16 cellular contexts compared by ENCODE assay signal in the genomic region with DNA sequence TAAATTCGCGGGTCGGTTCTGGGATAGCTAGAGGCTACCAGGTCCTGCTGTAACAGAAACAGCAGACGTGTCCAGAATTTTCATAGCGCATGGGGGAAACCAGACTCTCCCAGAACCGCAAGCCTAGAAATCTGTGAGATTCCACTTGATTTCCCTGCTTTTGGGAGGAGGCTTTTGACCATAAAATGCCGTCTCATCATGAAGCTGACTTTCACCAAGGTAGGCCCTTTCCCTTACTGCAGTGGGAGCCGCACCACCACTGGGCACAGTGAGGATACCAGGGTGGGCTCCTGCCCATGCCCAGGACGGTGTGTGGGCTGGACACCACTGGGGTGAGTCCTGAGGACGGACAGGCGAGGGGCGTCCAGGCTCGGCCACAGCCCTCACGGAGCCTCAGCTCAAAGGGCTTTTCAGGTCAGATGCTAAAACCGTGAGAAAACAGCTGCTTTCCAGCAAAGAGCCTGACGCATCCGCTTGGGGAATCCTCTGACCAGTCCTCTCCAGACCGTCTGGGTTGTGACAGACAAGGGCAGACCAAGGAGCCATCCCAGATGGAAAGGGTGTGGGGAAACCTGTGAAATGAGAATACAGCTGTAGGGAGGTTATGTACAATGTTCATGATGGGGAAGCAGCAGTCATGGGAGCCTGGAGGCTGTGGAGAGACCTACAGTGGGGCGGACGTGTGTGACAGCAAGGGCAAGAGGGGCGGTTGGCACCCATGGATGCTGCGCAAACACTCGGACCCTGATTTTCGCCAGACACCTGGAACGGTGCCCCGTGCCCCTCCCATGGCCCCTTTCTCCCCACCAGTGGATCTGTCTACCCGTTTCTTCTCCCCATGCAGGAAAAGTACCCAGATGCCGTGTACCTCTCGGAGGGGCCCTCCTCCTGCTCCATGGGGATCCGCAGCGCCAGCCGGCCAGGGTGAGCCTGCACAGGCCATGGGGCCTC. TPM values are rescaled to one million over a fixed set of nuclear protein-coding genes. Genes with fewer than 3 reads are reported as not detected.
A peak's percentile ranks its signal among the peaks of the same experiment; 100 is the strongest.
DNase-seq lines count a peak whose midpoint lies in the region; ATAC-seq and TF ChIP-seq lines count a peak whose summit lies in the region.
"Had no signal": no experiment of that assay in that cellular context is flagged by ENCODE, and none has a peak within 500 bp of the region (broad histone marks: within the 10 kb centered on the region; RNA-seq: fewer than 3 reads in every experiment).

No MANE protein-coding gene starts in this region.

- H3K9me3 Mint-ChIP-seq in activated naive CD4-positive, alpha-beta T cell treated with anti-CD3 and anti-CD28 coated beads for 36 hours = no peaks in the 10 kb centered on the region
- H3K9me3 Mint-ChIP-seq in nephron = no peaks in the 10 kb centered on the region

- H3K9me3 ChIP-seq in fibroblast of lung (ENCODE audit: control insufficient read depth, insufficient read depth, low read depth, low read length) (no peaks in the 10 kb centered on the region), transverse colon (no peaks in the 10 kb centered on the region)
- H3K9me3 ChIP-seq: adrenal gland had no signal

- TF ChIP-seq EP300 in transverse colon (IDR thresholded peaks at IDR 0.05; ENCODE audit: low read depth) = no peak

- no peak for TF ChIP-seq CTCF in fibroblast of lung (conservative IDR thresholded peaks at IDR 0.05 in 1 of 2, IDR thresholded peaks at IDR 0.05 in 1 of 2; ENCODE audit: low read depth in 1 of 2, low read length in 2 of 2)
- no peak for TF ChIP-seq CTCF in nephron (IDR thresholded peaks at IDR 0.05; ENCODE audit: unreplicated experiment in 3 of 3)
- no peak for TF ChIP-seq CTCF in transverse colon (IDR thresholded peaks at IDR 0.05)

- H3K4me3 ChIP-seq in fibroblast of lung (replicated peaks in 1 of 4; ENCODE audit: control extremely low read depth in 1 of 4, insufficient read depth in 1 of 4, low read depth in 3 of 4, low read length in 4 of 4) (no peak overlapping the region), transverse colon (no peak overlapping the region)
- H3K4me3 ChIP-seq: adrenal gland had no signal

- no peak overlapping the region for H2AFZ ChIP-seq in fibroblast of lung (ENCODE audit: low read length)

- H3K27ac ChIP-seq in fibroblast of lung (ENCODE audit: insufficient read depth, low read length) = peak overlapping the region; percentile 68
- H3K27ac ChIP-seq in transverse colon = peak overlapping the region; percentile 56 to 66 (median 62)

- H3K27ac Mint-ChIP-seq in activated naive CD4-positive, alpha-beta T cell treated with anti-CD3 and anti-CD28 coated beads for 36 hours = peak overlapping the region; percentile 56
- peak overlapping the region; percentile 73 to 92 (median 91) for H3K27ac Mint-ChIP-seq in nephron

- H3K4me1 Mint-ChIP-seq in activated naive CD4-positive, alpha-beta T cell treated with anti-CD3 and anti-CD28 coated beads for 36 hours (ENCODE audit: low read depth) = no peaks in the 10 kb centered on the region
- H3K4me1 Mint-ChIP-seq in nephron = peaks cover 50% of the 10 kb centered on the region

- H3K36me3 Mint-ChIP-seq in activated naive CD4-positive, alpha-beta T cell treated with anti-CD3 and anti-CD28 coated beads for 36 hours (ENCODE audit: low read depth) = peaks cover 4% of the 10 kb centered on the region
- H3K36me3 Mint-ChIP-seq in nephron (ENCODE audit: low read depth) = peaks cover 28% of the 10 kb centered on the region

- H3K9ac ChIP-seq in fibroblast of lung (ENCODE audit: insufficient read depth, low read length) = peak overlapping the region; percentile 62

- 84 to 89% methylated on average over 3 to 32 of the region's 32 CpGs for WGBS in transverse colon (ENCODE audit: low coverage in 1 of 2), 2 donors

- intact Hi-C loops in activated naive CD4-positive, alpha-beta T cell treated with anti-CD3 and anti-CD28 coated beads for 36 hours (cut with micrococcal nuclease) = no loop called here
- intact Hi-C loops in transverse colon (cut with DNase I; ENCODE audit: low total_unique reads) = loop anchor here (10.0 kb wide), 1 partner anchor 106 kb away; no protein-coding TSS in a partner anchor

- H3K4me2 ChIP-seq in fibroblast of lung (ENCODE audit: extremely low read depth, insufficient read depth, low read length) = peak overlapping the region; percentile 9

- no peak for ATAC-seq in GM21723 (IDR thresholded peaks at IDR 0.05; ENCODE audit: unreplicated experiment)
- ATAC-seq: stimulated activated naive CD8-positive, alpha-beta T cell treated with anti-CD3 and anti-CD28 coated beads, Interleukin-15, Interleukin-2, amounts not matched to agents 100 U/mL and 50 U/mL, for 24 hours had no signal

- TF ChIP-seq POLR2A in transverse colon (IDR thresholded peaks at IDR 0.05) = no peak

- H3K79me2 ChIP-seq in fibroblast of lung (ENCODE audit: control insufficient read depth, insufficient read depth, low read length) = no peaks in the 10 kb centered on the region

- DNase-seq in activated naive CD4-positive, alpha-beta T cell treated with anti-CD3 and anti-CD28 coated beads for 36 hours = no peak
- no peak for DNase-seq in activated naive CD4-positive, alpha-beta T cell treated with Interleukin-2 at 50 U/mL for 16 hours
- no peak for DNase-seq in fibroblast of lung (ENCODE audit: low read depth in 2 of 2)
- DNase-seq in transverse colon = no peak
- no peak for DNase-seq in NCI-H1092 (lab: John Stamatoyannopoulos, UW)
- no peak for DNase-seq in DMS 273 treated with DMSO at 0.1 percent for 48 hours (lab: John Stamatoyannopoulos, UW)
- DNase-seq: 8988T; adrenal gland; COR-L47; midbrain; NCI-H187; NCI-H524 treated with DMSO at 0.1 percent for 48 hours; stimulated activated naive CD8-positive, alpha-beta T cell treated with anti-CD3 and anti-CD28 coated beads, Interleukin-15, Interleukin-2, amounts not matched to agents 100 U/mL and 50 U/mL, for 24 hours; T-helper 1 cell had no signal

- H3K27me3 ChIP-seq in fibroblast of lung (ENCODE audit: control insufficient read depth, insufficient read depth, low read length) (no peaks in the 10 kb centered on the region), transverse colon (no peaks in the 10 kb centered on the region)
- H3K27me3 ChIP-seq: adrenal gland had no signal

- H3K27me3 Mint-ChIP-seq in activated naive CD4-positive, alpha-beta T cell treated with anti-CD3 and anti-CD28 coated beads for 36 hours (ENCODE audit: low read depth) = no peaks in the 10 kb centered on the region
- no peaks in the 10 kb centered on the region for H3K27me3 Mint-ChIP-seq in nephron (ENCODE audit: low read depth)

- no peaks in the 10 kb centered on the region for H4K20me1 ChIP-seq in fibroblast of lung (ENCODE audit: control insufficient read depth, extremely low read depth, insufficient read depth, low read length)

- in situ Hi-C loops in transverse colon (cut with MboI; ENCODE audit: low pct_ligation_motif_present in 1 of 4, low pct_unique_long_range_greater_than_20kb in 1 of 4, low sequenced_read_pairs in 3 of 4) = no loop called here

- no peak overlapping the region for H3K4me3 Mint-ChIP-seq in activated naive CD4-positive, alpha-beta T cell treated with anti-CD3 and anti-CD28 coated beads for 36 hours
- no peak overlapping the region for H3K4me3 Mint-ChIP-seq in nephron

- H3K4me1 ChIP-seq in fibroblast of lung (ENCODE audit: control insufficient read depth, extremely low read depth, insufficient read depth, low read length) = peaks cover 34% of the 10 kb centered on the region
- H3K4me1 ChIP-seq in transverse colon = peaks cover 4 to 34% (median 10%) of the 10 kb centered on the region in 4 donors

- CTCF ChIA-PET in activated naive CD4-positive, alpha-beta T cell treated with anti-CD3 and anti-CD28 coated beads for 36 hours (lab: Charles Lee) = no interaction called here

- peaks cover 12% of the 10 kb centered on the region for H3K36me3 ChIP-seq in fibroblast of lung (ENCODE audit: control insufficient read depth, insufficient read depth, low read length)
- no peaks in the 10 kb centered on the region for H3K36me3 ChIP-seq in transverse colon

RNA-seq across cellular contexts. Expression of a gene that starts 59.2 kb away (rescaled TPM):
- total RNA-seq in activated naive CD4-positive, alpha-beta T cell treated with anti-CD3 and anti-CD28 coated beads for 36 hours = 1 to 10 TPM; 7.6 to 8.2 TPM
- total RNA-seq in fibroblast of lung = 7.7 and 11.1 TPM in 2 replicates
- polyA plus RNA-seq in fibroblast of lung = 16.4 and 18.5 TPM in 2 replicates
- 6.2 and 7.9 TPM in 2 replicates for polyA plus RNA-seq in fibroblast of lung (2012)
- 36.6 and 64.1 TPM in 2 replicates for polyA minus RNA-seq in fibroblast of lung (ENCODE audit: low replicate concordance)
- 10 to 100 TPM in 2 of 4 donors, 1 to 10 TPM in 2; 6.2 to 12.2 (median 10.1) TPM for total RNA-seq in transverse colon
